ENCODE assay signal across 8 cellular contexts in genomic region chr17:67197023-67197422, GRCh38. TPM values are rescaled to one million over a fixed set of nuclear protein-coding genes. Genes with fewer than 3 reads are reported as not detected.
A peak's percentile ranks its signal among the peaks of the same experiment; 100 is the strongest.
DNase-seq lines count a peak whose midpoint lies in the region; ATAC-seq and TF ChIP-seq lines count a peak whose summit lies in the region.
"Not testable (repeated sequence)": the region's sequence is repeated elsewhere in the genome, so short reads cannot be mapped to it uniquely, and the experiment has no call there.

No MANE protein-coding gene starts in this region.

- H3K27ac ChIP-seq in CD8-positive, alpha-beta T cell (ENCODE audit: low read depth, low read length); HEK293 (ENCODE audit: extremely low read depth, low read depth, low read length): not testable (repeated sequence)

- not testable (repeated sequence) for H3K4me3 ChIP-seq in CD8-positive, alpha-beta T cell (ENCODE audit: low read depth, low read length); HEK293 (ENCODE audit: low read depth, low read length)

- not testable (repeated sequence) for H3K9me3 ChIP-seq in CD8-positive, alpha-beta T cell (ENCODE audit: low read length); HEK293 (ENCODE audit: control insufficient read depth, insufficient read depth, low read depth, low read length)

- CTCF ChIA-PET in CD8-positive, alpha-beta T cell (lab: Charles Lee); HEK293 (lab: Yijun Ruan, JAX): not testable (repeated sequence)

- H3K27ac Mint-ChIP-seq in CD8-positive, alpha-beta T cell, result peak overlapping the region; percentile 7
- H3K27ac Mint-ChIP-seq in activated CD4-positive, alpha-beta T cell treated with anti-CD3 and anti-CD28 coated beads, Interleukin-2, amount 10 ng/mL, durations not matched to agents 24 days and 14 days, result peak overlapping the region; percentile 1
- H3K27ac Mint-ChIP-seq in activated T-helper 17 cell treated with anti-CD3 and anti-CD28 coated beads, Interleukin-2, amount 50 U/mL, for 72 hours, result not testable (repeated sequence)
- peak overlapping the region; percentile 69 for H3K27ac Mint-ChIP-seq in activated naive CD8-positive, alpha-beta T cell treated with anti-CD3 and anti-CD28 coated beads, Interleukin-2, amount 50 U/mL, for 24 hours
- H3K27ac Mint-ChIP-seq in natural killer cell, result peak overlapping the region; percentile 58 to 73
- H3K27ac Mint-ChIP-seq in stimulated activated effector memory CD8-positive, alpha-beta T cell treated with anti-CD3 and anti-CD28 coated beads, Interleukin-12 subunit alpha, Interleukin-12 subunit beta, amount 100 ng/mL, for 72 hours, result peak overlapping the region; percentile 70

- peaks cover 19% of the 10 kb centered on the region for H3K36me3 ChIP-seq in CD8-positive, alpha-beta T cell (ENCODE audit: insufficient read depth, low read length)
- H3K36me3 ChIP-seq in HEK293 (ENCODE audit: control insufficient read depth in 2 of 2, insufficient read depth in 1 of 2, low read length in 2 of 2), result peaks cover 30 to 52% of the 10 kb centered on the region in 2 experiments

- not testable (repeated sequence) for DNase-seq in CD8-positive, alpha-beta T cell; activated CD4-positive, alpha-beta T cell treated with anti-CD3 and anti-CD28 coated beads, Interleukin-2, amount 10 ng/mL, durations not matched to agents 24 days and 14 days; natural killer cell; stimulated activated effector memory CD8-positive, alpha-beta T cell treated with anti-CD3 and anti-CD28 coated beads, Interleukin-12 subunit alpha, Interleukin-12 subunit beta, amount 100 ng/mL, for 72 hours (ENCODE audit: low spot score in 2 of 2)
- DNase-seq in RPMI7951 (ENCODE audit: low read depth), result peak; percentile 3
- peak; percentile 7 for DNase-seq in activated naive CD8-positive, alpha-beta T cell treated with anti-CD3 and anti-CD28 coated beads, Interleukin-2, amount 50 U/mL, for 24 hours

- ATAC-seq in CD8-positive, alpha-beta T cell, result peak; percentile 51
- ATAC-seq in activated T-helper 17 cell treated with anti-CD3 and anti-CD28 coated beads, Interleukin-2, amount 50 U/mL, for 72 hours (replicated peaks), result peak; percentile 80
- ATAC-seq in activated naive CD8-positive, alpha-beta T cell treated with anti-CD3 and anti-CD28 coated beads, Interleukin-2, amount 50 U/mL, for 24 hours, result peak; percentile 79
- peak in 2 of 3 donors; percentile 65 for ATAC-seq in natural killer cell
- ATAC-seq in stimulated activated effector memory CD8-positive, alpha-beta T cell treated with anti-CD3 and anti-CD28 coated beads, Interleukin-12 subunit alpha, Interleukin-12 subunit beta, amount 100 ng/mL, for 72 hours, result peak; percentile 57

- intact Hi-C loops in CD8-positive, alpha-beta T cell (cut with DNase I, micrococcal nuclease); activated CD4-positive, alpha-beta T cell treated with anti-CD3 and anti-CD28 coated beads, Interleukin-2, amount 10 ng/mL, durations not matched to agents 24 days and 14 days (cut with micrococcal nuclease); natural killer cell (cut with micrococcal nuclease): not testable (repeated sequence)

- not testable (repeated sequence) for H3K27me3 Mint-ChIP-seq in CD8-positive, alpha-beta T cell (ENCODE audit: low read depth); activated CD4-positive, alpha-beta T cell treated with anti-CD3 and anti-CD28 coated beads, Interleukin-2, amount 10 ng/mL, durations not matched to agents 24 days and 14 days; activated T-helper 17 cell treated with anti-CD3 and anti-CD28 coated beads, Interleukin-2, amount 50 U/mL, for 72 hours; activated naive CD8-positive, alpha-beta T cell treated with anti-CD3 and anti-CD28 coated beads, Interleukin-2, amount 50 U/mL, for 24 hours; natural killer cell (ENCODE audit: low read depth in 2 of 2)

- H3K36me3 Mint-ChIP-seq in CD8-positive, alpha-beta T cell, result peaks cover 65% of the 10 kb centered on the region
- peaks cover 49% of the 10 kb centered on the region for H3K36me3 Mint-ChIP-seq in activated CD4-positive, alpha-beta T cell treated with anti-CD3 and anti-CD28 coated beads, Interleukin-2, amount 10 ng/mL, durations not matched to agents 24 days and 14 days (ENCODE audit: low read depth)
- H3K36me3 Mint-ChIP-seq in activated T-helper 17 cell treated with anti-CD3 and anti-CD28 coated beads, Interleukin-2, amount 50 U/mL, for 72 hours (ENCODE audit: low read depth), result peaks cover 84% of the 10 kb centered on the region
- peaks cover 56% of the 10 kb centered on the region for H3K36me3 Mint-ChIP-seq in activated naive CD8-positive, alpha-beta T cell treated with anti-CD3 and anti-CD28 coated beads, Interleukin-2, amount 50 U/mL, for 24 hours (ENCODE audit: low read depth)
- peaks cover 16% of the 10 kb centered on the region for H3K36me3 Mint-ChIP-seq in natural killer cell
- H3K36me3 Mint-ChIP-seq in stimulated activated effector memory CD8-positive, alpha-beta T cell treated with anti-CD3 and anti-CD28 coated beads, Interleukin-12 subunit alpha, Interleukin-12 subunit beta, amount 100 ng/mL, for 72 hours, result peaks cover 97% of the 10 kb centered on the region

- not testable (repeated sequence) for TF ChIP-seq CTCF in CD8-positive, alpha-beta T cell (IDR thresholded peaks at IDR 0.05); HEK293 (tag by site-specific recombination; IDR thresholded peaks at IDR 0.05); natural killer cell (IDR thresholded peaks at IDR 0.05)

- POLR2A ChIA-PET in CD8-positive, alpha-beta T cell (lab: Charles Lee); HEK293 (lab: Yijun Ruan, JAX): not testable (repeated sequence)

- H3K9me3 Mint-ChIP-seq in CD8-positive, alpha-beta T cell; activated CD4-positive, alpha-beta T cell treated with anti-CD3 and anti-CD28 coated beads, Interleukin-2, amount 10 ng/mL, durations not matched to agents 24 days and 14 days; activated T-helper 17 cell treated with anti-CD3 and anti-CD28 coated beads, Interleukin-2, amount 50 U/mL, for 72 hours; natural killer cell; stimulated activated effector memory CD8-positive, alpha-beta T cell treated with anti-CD3 and anti-CD28 coated beads, Interleukin-12 subunit alpha, Interleukin-12 subunit beta, amount 100 ng/mL, for 72 hours: not testable (repeated sequence)
- H3K9me3 Mint-ChIP-seq in activated naive CD8-positive, alpha-beta T cell treated with anti-CD3 and anti-CD28 coated beads, Interleukin-2, amount 50 U/mL, for 24 hours, result peaks cover 15% of the 10 kb centered on the region

- H3K4me1 Mint-ChIP-seq in CD8-positive, alpha-beta T cell (ENCODE audit: low read depth), result peaks cover 16% of the 10 kb centered on the region
- H3K4me1 Mint-ChIP-seq in activated CD4-positive, alpha-beta T cell treated with anti-CD3 and anti-CD28 coated beads, Interleukin-2, amount 10 ng/mL, durations not matched to agents 24 days and 14 days, result peaks cover 15% of the 10 kb centered on the region
- peaks cover 10% of the 10 kb centered on the region for H3K4me1 Mint-ChIP-seq in activated T-helper 17 cell treated with anti-CD3 and anti-CD28 coated beads, Interleukin-2, amount 50 U/mL, for 72 hours
- peaks cover 17% of the 10 kb centered on the region for H3K4me1 Mint-ChIP-seq in activated naive CD8-positive, alpha-beta T cell treated with anti-CD3 and anti-CD28 coated beads, Interleukin-2, amount 50 U/mL, for 24 hours
- H3K4me1 Mint-ChIP-seq in natural killer cell, result peaks cover 29 to 44% of the 10 kb centered on the region in 2 donors
- peaks cover 17% of the 10 kb centered on the region for H3K4me1 Mint-ChIP-seq in stimulated activated effector memory CD8-positive, alpha-beta T cell treated with anti-CD3 and anti-CD28 coated beads, Interleukin-12 subunit alpha, Interleukin-12 subunit beta, amount 100 ng/mL, for 72 hours

- not testable (repeated sequence) for H3K4me3 Mint-ChIP-seq in CD8-positive, alpha-beta T cell; activated CD4-positive, alpha-beta T cell treated with anti-CD3 and anti-CD28 coated beads, Interleukin-2, amount 10 ng/mL, durations not matched to agents 24 days and 14 days; activated T-helper 17 cell treated with anti-CD3 and anti-CD28 coated beads, Interleukin-2, amount 50 U/mL, for 72 hours; activated naive CD8-positive, alpha-beta T cell treated with anti-CD3 and anti-CD28 coated beads, Interleukin-2, amount 50 U/mL, for 24 hours; natural killer cell; stimulated activated effector memory CD8-positive, alpha-beta T cell treated with anti-CD3 and anti-CD28 coated beads, Interleukin-12 subunit alpha, Interleukin-12 subunit beta, amount 100 ng/mL, for 72 hours

- not testable (repeated sequence) for H3K4me1 ChIP-seq in CD8-positive, alpha-beta T cell (ENCODE audit: insufficient read depth, low read length); HEK293 (ENCODE audit: control insufficient read depth, insufficient read depth, low read length)

- H3K27me3 ChIP-seq in CD8-positive, alpha-beta T cell (ENCODE audit: insufficient read depth, low read length), result not testable (repeated sequence)

TF ChIP-seq in HEK293, 187 proteins besides CTCF, POLR2A, EP300 and RAD21:
- peak; percentile 76 for TF ChIP-seq PRDM1 (tag by site-specific recombination; IDR thresholded peaks at IDR 0.05)

RNA-seq across cellular contexts. Expression of gene HELZ, which starts 48.0 kb away (rescaled TPM):
- 100 to 1,000 TPM; 108 to 116 TPM for total RNA-seq in CD8-positive, alpha-beta T cell
- total RNA-seq in RPMI7951 (2014; rRNA removed; shearing (Covaris generic)), result 16.7 and 24.1 TPM in 2 replicates
- total RNA-seq in activated CD4-positive, alpha-beta T cell treated with anti-CD3 and anti-CD28 coated beads, Interleukin-2, amount 10 ng/mL, durations not matched to agents 24 days and 14 days, result 73.5 and 74.7 TPM in 2 replicates
- total RNA-seq in activated T-helper 17 cell treated with anti-CD3 and anti-CD28 coated beads, Interleukin-2, amount 50 U/mL, for 72 hours, result 100 to 1,000 TPM in 1 of 2 donors, 10 to 100 TPM in 1; 81.9 to 117 TPM
- total RNA-seq in natural killer cell, result 100 to 1,000 TPM; 274 to 355 (median 292) TPM
